10 cellular contexts compared by ENCODE assay signal in the genomic region with DNA sequence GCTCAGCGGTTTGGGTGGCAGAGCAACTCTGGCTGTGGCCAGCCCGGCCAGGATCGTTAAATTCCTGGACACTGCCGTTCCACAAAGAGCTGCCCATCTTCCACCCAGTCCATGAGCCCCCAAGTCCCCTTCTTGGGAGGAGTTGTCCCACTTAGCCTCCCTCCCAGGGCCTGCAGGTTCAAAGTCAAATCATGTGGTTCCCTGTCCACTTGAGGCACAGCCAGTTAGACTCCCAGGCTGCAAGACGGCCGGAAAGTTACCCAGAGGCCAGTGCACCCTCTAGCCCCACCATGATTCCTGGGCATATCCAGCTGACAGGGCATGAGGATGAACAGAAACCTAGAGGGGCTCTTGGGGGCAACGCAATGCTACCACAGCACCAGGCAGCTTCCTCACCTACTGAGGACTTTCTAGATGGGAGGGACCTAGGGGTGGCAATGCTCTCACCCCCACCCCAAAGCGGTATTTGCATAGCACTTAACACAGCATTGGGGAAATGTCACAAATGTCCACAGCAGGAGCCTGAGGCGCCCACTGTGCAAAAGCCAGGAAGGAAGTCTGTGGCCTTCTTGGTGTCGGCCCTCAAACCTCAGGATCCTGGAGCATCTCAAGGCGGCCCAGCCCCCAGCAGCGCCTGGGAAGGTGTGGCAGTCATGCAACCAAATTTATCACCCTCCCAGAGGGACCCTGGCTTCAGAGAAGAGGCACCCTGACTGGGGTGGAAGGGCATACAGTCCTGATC. TPM values are rescaled to one million over a fixed set of nuclear protein-coding genes. Genes with fewer than 3 reads are reported as not detected.
DNase-seq lines count a peak whose midpoint lies in the region; ATAC-seq and TF ChIP-seq lines count a peak whose summit lies in the region.
"Had no signal": no experiment of that assay in that cellular context is flagged by ENCODE, and none has a peak within 500 bp of the region (broad histone marks: within the 10 kb centered on the region; RNA-seq: fewer than 3 reads in every experiment).

No MANE protein-coding gene starts in this region.

- TF ChIP-seq CTCF in nephron (IDR thresholded peaks at IDR 0.05; ENCODE audit: unreplicated experiment in 3 of 3) (no peak), prostate gland (IDR thresholded peaks at IDR 0.05) (no peak)

- H3K36me3 Mint-ChIP-seq in T-helper 1 cell treated with Interleukin-12 subunit alpha and Interleukin-12 subunit beta and Interleukin-4 antibody, amounts not matched to agents 30 μg/mL and 1 μg/mL, for 36 hours (ENCODE audit: low read depth), result no peaks in the 10 kb centered on the region
- H3K36me3 Mint-ChIP-seq in activated naive CD8-positive, alpha-beta T cell treated with anti-CD3 and anti-CD28 coated beads, Interleukin-2, amount 50 U/mL, for 24 hours (ENCODE audit: low read depth), result no peaks in the 10 kb centered on the region
- no peaks in the 10 kb centered on the region for H3K36me3 Mint-ChIP-seq in nephron (ENCODE audit: low read depth)

- H3K4me3 Mint-ChIP-seq in T-helper 1 cell treated with Interleukin-12 subunit alpha and Interleukin-12 subunit beta and Interleukin-4 antibody, amounts not matched to agents 30 μg/mL and 1 μg/mL, for 36 hours, result peak overlapping the region; percentile 56
- no peak overlapping the region for H3K4me3 Mint-ChIP-seq in activated naive CD8-positive, alpha-beta T cell treated with anti-CD3 and anti-CD28 coated beads, Interleukin-2, amount 50 U/mL, for 24 hours
- peak overlapping the region; percentile 73 to 83 (median 82) for H3K4me3 Mint-ChIP-seq in nephron

- no peaks in the 10 kb centered on the region for H3K27me3 ChIP-seq in prostate gland (replicated peaks; ENCODE audit: insufficient read depth)
- H3K27me3 ChIP-seq: ovary had no signal

- no peak overlapping the region for H3K27ac ChIP-seq in prostate gland
- H3K27ac ChIP-seq: KMS-11, ovary had no signal

- H3K4me3 ChIP-seq in Jurkat, Clone E6-1 (ENCODE audit: low read length), result no peak overlapping the region
- H3K4me3 ChIP-seq in prostate gland, result no peak overlapping the region

- H3K4me1 Mint-ChIP-seq in T-helper 1 cell treated with Interleukin-12 subunit alpha and Interleukin-12 subunit beta and Interleukin-4 antibody, amounts not matched to agents 30 μg/mL and 1 μg/mL, for 36 hours (ENCODE audit: low read depth), result peaks cover 3% of the 10 kb centered on the region
- H3K4me1 Mint-ChIP-seq in activated naive CD8-positive, alpha-beta T cell treated with anti-CD3 and anti-CD28 coated beads, Interleukin-2, amount 50 U/mL, for 24 hours, result peaks cover 20% of the 10 kb centered on the region
- peaks cover 4% of the 10 kb centered on the region for H3K4me1 Mint-ChIP-seq in nephron

- no peaks in the 10 kb centered on the region for H3K9me3 ChIP-seq in prostate gland
- H3K9me3 ChIP-seq: ovary had no signal

- H3K27me3 Mint-ChIP-seq in T-helper 1 cell treated with Interleukin-12 subunit alpha and Interleukin-12 subunit beta and Interleukin-4 antibody, amounts not matched to agents 30 μg/mL and 1 μg/mL, for 36 hours (ENCODE audit: low read depth), result peaks cover 51% of the 10 kb centered on the region
- H3K27me3 Mint-ChIP-seq in activated naive CD8-positive, alpha-beta T cell treated with anti-CD3 and anti-CD28 coated beads, Interleukin-2, amount 50 U/mL, for 24 hours, result peaks cover 35% of the 10 kb centered on the region
- H3K27me3 Mint-ChIP-seq in nephron (ENCODE audit: low read depth), result peaks cover 13% of the 10 kb centered on the region

- no peak for DNase-seq in T-helper 1 cell
- DNase-seq in Jurkat, Clone E6-1 (ENCODE audit: low read depth, low spot score), result peak; percentile 25
- DNase-seq in activated naive CD8-positive, alpha-beta T cell treated with anti-CD3 and anti-CD28 coated beads, Interleukin-2, amount 50 U/mL, for 24 hours, result no peak
- no peak for DNase-seq in NCI-H2171 treated with DMSO at 0.1 percent for 48 hours (lab: John Stamatoyannopoulos, UW)
- no peak for DNase-seq in prostate gland (ENCODE audit: low spot score)
- DNase-seq in OCI-M2 (lab: John Stamatoyannopoulos, UW; ENCODE audit: unreplicated experiment), result no peak

- no peaks in the 10 kb centered on the region for H3K4me1 ChIP-seq in prostate gland (replicated peaks)

- no peaks in the 10 kb centered on the region for H3K9me3 Mint-ChIP-seq in T-helper 1 cell treated with Interleukin-12 subunit alpha and Interleukin-12 subunit beta and Interleukin-4 antibody, amounts not matched to agents 30 μg/mL and 1 μg/mL, for 36 hours
- no peaks in the 10 kb centered on the region for H3K9me3 Mint-ChIP-seq in activated naive CD8-positive, alpha-beta T cell treated with anti-CD3 and anti-CD28 coated beads, Interleukin-2, amount 50 U/mL, for 24 hours
- H3K9me3 Mint-ChIP-seq in nephron, result no peaks in the 10 kb centered on the region

- no peaks in the 10 kb centered on the region for H3K36me3 ChIP-seq in prostate gland
- H3K36me3 ChIP-seq: ovary had no signal

- H3K27ac Mint-ChIP-seq in T-helper 1 cell treated with Interleukin-12 subunit alpha and Interleukin-12 subunit beta and Interleukin-4 antibody, amounts not matched to agents 30 μg/mL and 1 μg/mL, for 36 hours, result no peak overlapping the region
- peak overlapping the region; percentile 46 for H3K27ac Mint-ChIP-seq in activated naive CD8-positive, alpha-beta T cell treated with anti-CD3 and anti-CD28 coated beads, Interleukin-2, amount 50 U/mL, for 24 hours
- peak overlapping the region in 1 of 3 experiments; percentile 89 for H3K27ac Mint-ChIP-seq in nephron

- no peak for TF ChIP-seq POLR2A in prostate gland (IDR thresholded peaks at IDR 0.05)

- 69% methylated on average over 12 of the region's 12 CpGs for WGBS in prostate gland

- intact Hi-C loops in prostate gland (cut with DNase I), result no loop called here

- no peak for ATAC-seq in activated naive CD8-positive, alpha-beta T cell treated with anti-CD3 and anti-CD28 coated beads, Interleukin-2, amount 50 U/mL, for 24 hours

RNA-seq across cellular contexts. Expression of a gene that starts 45.4 kb away (rescaled TPM):
- 7.8 TPM for polyA plus RNA-seq in Jurkat, Clone E6-1 (2012; ENCODE audit: insufficient read depth, insufficient read length)
- total RNA-seq in prostate gland, result 1 to 10 TPM; 2.0 to 7.7 TPM
